In genomic region chr22:20858615-20859416, GRCh38 we compare ENCODE assay signal across 8 cellular contexts. TPM values are rescaled to one million over a fixed set of nuclear protein-coding genes. Genes with fewer than 3 reads are reported as not detected.
DNase-seq lines count a peak whose midpoint lies in the region; ATAC-seq and TF ChIP-seq lines count a peak whose summit lies in the region.

Gene PI4KA, minus strand, starts transcription at chr22:20858811. Its CDS starts 86 bp downstream, at chr22:20858725.
Gene SNAP29, plus strand, starts transcription at chr22:20859007. Its CDS starts 104 bp downstream, at chr22:20859111.

- H3K4me3 ChIP-seq in Panc1 (ENCODE audit: low read depth in 2 of 2, low read length in 2 of 2) (peak within 1 kb of the TSS; percentile 81 to 92), esophagus (ENCODE audit: low read depth in 1 of 2, low read length in 2 of 2) (peak within 1 kb of the TSS; percentile 68 to 90), mucosa of stomach (ENCODE audit: low read length) (peak within 1 kb of the TSS; percentile 88)

- peaks cover 51% of the 10 kb centered on the region for H3K4me1 Mint-ChIP-seq in activated T-cell treated with anti-CD3 and anti-CD28 coated beads, Interleukin-2, amount 50 U/mL, for 4 hours (ENCODE audit: low read depth)

- ATAC-seq in GM21723 (IDR thresholded peaks at IDR 0.05; ENCODE audit: unreplicated experiment) (peak; percentile 90), Panc1 (peak; percentile 99)
- peak; percentile 91 to 92 for ATAC-seq in activated T-cell treated with anti-CD3 and anti-CD28 coated beads, Interleukin-2, amount 50 U/mL, for 4 hours

- CTCF ChIA-PET in Panc1 (lab: Charles Lee), result no interaction called here

- H3K27me3 ChIP-seq in Panc1 (ENCODE audit: control insufficient read depth, insufficient read depth, low read length), result no peaks in the 10 kb centered on the region
- no peaks in the 10 kb centered on the region for H3K27me3 ChIP-seq in esophagus (ENCODE audit: control insufficient read depth in 1 of 2, insufficient read depth in 2 of 2, low read length in 2 of 2)
- no peaks in the 10 kb centered on the region for H3K27me3 ChIP-seq in mucosa of stomach (ENCODE audit: control insufficient read depth, insufficient read depth, low read length)

- H3K4me3 Mint-ChIP-seq in activated T-cell treated with anti-CD3 and anti-CD28 coated beads, Interleukin-2, amount 50 U/mL, for 4 hours, result peak within 1 kb of the TSS; percentile 91

- H3K9me3 ChIP-seq in Panc1 (ENCODE audit: control insufficient read depth, insufficient read depth, low read depth, low read length) (no peaks in the 10 kb centered on the region), esophagus (ENCODE audit: control insufficient read depth in 2 of 2, insufficient read depth in 1 of 2, low read depth in 1 of 2, low read length in 1 of 2) (no peaks in the 10 kb centered on the region), mucosa of stomach (ENCODE audit: control insufficient read depth, low read length) (no peaks in the 10 kb centered on the region)

- H3K4me1 ChIP-seq in Panc1 (ENCODE audit: control insufficient read depth, insufficient read depth, low read length), result peaks cover 12% of the 10 kb centered on the region
- peaks cover 0 to 10% of the 10 kb centered on the region in 2 donors for H3K4me1 ChIP-seq in esophagus (ENCODE audit: control insufficient read depth in 2 of 2, insufficient read depth in 2 of 2, low read length in 1 of 2)
- peaks cover 23% of the 10 kb centered on the region for H3K4me1 ChIP-seq in mucosa of stomach (ENCODE audit: control insufficient read depth, insufficient read depth, low read length)

- no peaks in the 10 kb centered on the region for H3K9me3 Mint-ChIP-seq in activated T-cell treated with anti-CD3 and anti-CD28 coated beads, Interleukin-2, amount 50 U/mL, for 4 hours

- no peak for TF ChIP-seq CTCF in Panc1 (IDR thresholded peaks at IDR 0.05)

- H3K9ac ChIP-seq in mucosa of stomach (ENCODE audit: low read length), result peak within 1 kb of the TSS; percentile 82

- H3K36me3 Mint-ChIP-seq in activated T-cell treated with anti-CD3 and anti-CD28 coated beads, Interleukin-2, amount 50 U/mL, for 4 hours (ENCODE audit: insufficient read depth), result peaks cover 5% of the 10 kb centered on the region

- peak within 1 kb of the TSS; percentile 86 for H3K27ac ChIP-seq in Panc1 (ENCODE audit: low read length)
- peak within 1 kb of the TSS; percentile 88 to 94 for H3K27ac ChIP-seq in esophagus (ENCODE audit: low read depth in 2 of 2, low read length in 1 of 2)

- in situ Hi-C loops in Panc1 (cut with HindIII; ENCODE audit: low pct_unique_long_range_greater_than_20kb, low sequenced_read_pairs), result no loop called here

- H3K27me3 Mint-ChIP-seq in activated T-cell treated with anti-CD3 and anti-CD28 coated beads, Interleukin-2, amount 50 U/mL, for 4 hours (ENCODE audit: low read depth), result no peaks in the 10 kb centered on the region

- DNase-seq in DMS53 (lab: John Stamatoyannopoulos, UW) (peak; percentile 93), KG1 (lab: John Stamatoyannopoulos, UW) (peak; percentile 83), Panc1 (ENCODE audit: low read depth, low spot score) (peak; percentile 52)
- peak; percentile 96 for DNase-seq in activated T-cell treated with anti-CD3 and anti-CD28 coated beads, Interleukin-2, amount 50 U/mL, for 4 hours
- DNase-seq in stimulated activated CD8-positive, alpha-beta memory T cell treated with anti-CD3 and anti-CD28 coated beads, Interleukin-4, amount 100 ng/mL, for 48 hours, result peak; percentile 98

- intact Hi-C loops in Panc1 (cut with micrococcal nuclease; ENCODE audit: unreplicated experiment), result no loop called here

- POLR2A ChIA-PET in Panc1 (lab: Charles Lee), result interaction anchor here (0.8 kb wide), 1 partner anchor 27 kb away, joined by 3 read pairs; no protein-coding TSS in a partner anchor

- H3K36me3 ChIP-seq in Panc1 (ENCODE audit: control insufficient read depth, insufficient read depth, low read length) (peaks cover 8% of the 10 kb centered on the region; the same call in 1 of the 2 replicates), esophagus (ENCODE audit: control insufficient read depth in 2 of 2, insufficient read depth in 2 of 2, low read length in 1 of 2) (no peaks in the 10 kb centered on the region), mucosa of stomach (ENCODE audit: control insufficient read depth, insufficient read depth, low read length) (no peaks in the 10 kb centered on the region)

- BruUV-seq in Panc1 (replicated peaks; lab: Mats Ljungman, UMichigan), result no TSS peak

- 0 to 1% methylated on average over 82 to 100 of the region's 100 CpGs for WGBS in esophagus, 2 donors

RNA-seq across cellular contexts. Expression of gene PI4KA, which starts in this region (rescaled TPM):
- total RNA-seq in Panc1 (2021; ENCODE audit: unreplicated experiment), result 54.3 TPM
- polyA plus RNA-seq in Panc1 (2012; ENCODE audit: insufficient read length), result 58.3 TPM
- 10 to 100 TPM; 64.1 to 66.6 (median 66.5) TPM for total RNA-seq in activated T-cell treated with anti-CD3 and anti-CD28 coated beads, Interleukin-2, amount 50 U/mL, for 4 hours
- polyA plus RNA-seq in esophagus, result 10 to 100 TPM; 21.4 to 22.8 TPM

RNA-seq across cellular contexts. Expression of gene SNAP29, which starts in this region (rescaled TPM):
- total RNA-seq in Panc1 (2021; ENCODE audit: unreplicated experiment), result 24.5 TPM
- 29.0 TPM for polyA plus RNA-seq in Panc1 (2012; ENCODE audit: insufficient read length)
- 10 to 100 TPM; 19.0 to 22.6 (median 22.2) TPM for total RNA-seq in activated T-cell treated with anti-CD3 and anti-CD28 coated beads, Interleukin-2, amount 50 U/mL, for 4 hours
- 10 to 100 TPM; 13.1 to 22.0 TPM for polyA plus RNA-seq in esophagus

Comparison
In these comparisons a context has a peak if more than half of its experiments do, and no peak if none do; other contexts are left out.
1. Peak in every context shown above with its lines: DNase-seq, ATAC-seq, H3K4me3 ChIP-seq and H3K27ac ChIP-seq.